ENCODE assay signal across 21 cellular contexts in genomic region chr10:108003576-108003975, GRCh38.
"Had no signal": no experiment of that assay in that cellular context is flagged by ENCODE, and none has a peak within 500 bp of the region (broad histone marks: within the 10 kb centered on the region; RNA-seq: fewer than 3 reads in every experiment).

No MANE protein-coding gene starts in this region.

- ATAC-seq: Panc1, PC-3, T-cell had no signal

- DNase-seq: KBM-7; NCI-H1092; NCI-H1105 treated with DMSO at 0.1 percent for 48 hours; NCI-H1417 treated with DMSO at 0.1 percent for 48 hours; NCI-H187; NCI-H2029; NCI-H2081 treated with DMSO at 0.1 percent for 48 hours; NCI-H2171; NCI-H226; NCI-H446; NCI-H510A; NCI-H524 treated with DMSO at 0.1 percent for 48 hours; NCI-H69; NCI-H774; NK-92 treated with Interleukin-12 subunit alpha and Interleukin-12 subunit beta, amount 100 ng/mL, for 24 hours; PC-3; SHP77; SK-N-SH; SW 1271; T-cell had no signal
